In genomic region chr1:205976036-205976435, GRCh38 we compare ENCODE assay signal across 21 cellular contexts. TPM values are rescaled to one million over a fixed set of nuclear protein-coding genes. Genes with fewer than 3 reads are reported as not detected.
"Had no signal": no experiment of that assay in that cellular context is flagged by ENCODE, and none has a peak within 500 bp of the region (broad histone marks: within the 10 kb centered on the region; RNA-seq: fewer than 3 reads in every experiment).

No MANE protein-coding gene starts in this region.

- H3K4me3 ChIP-seq: esophagus muscularis mucosa, ovary, thyroid gland had no signal

- DNase-seq: activated B cell treated with CpG ODN at 0.5 μM for 24 hours; activated CD4-positive, alpha-beta memory T cell treated with anti-CD3 and anti-CD28 coated beads for 36 hours; activated CD4-positive, alpha-beta T cell treated with anti-CD3 and anti-CD28 coated beads for 4 hours; activated naive CD4-positive, alpha-beta T cell treated with Interleukin-2 at 50 U/mL for 16 hours; activated T-cell treated with anti-CD3 and anti-CD28 coated beads, Interleukin-2, amount 50 U/mL, for 1 hour; aorta; effector CD8-positive, alpha-beta T cell; left colon; stimulated activated naive B cell treated with anti-CD40 and anti-IgM and Interleukin-4, amounts not matched to agents 10 μg/mL and 1 μg/mL and 100 μg/mL, for 72 hours; T-cell; T-helper 9 cell had no signal

- H3K27ac ChIP-seq: esophagus muscularis mucosa, ovary had no signal

- H3K4me1 Mint-ChIP-seq: activated B cell treated with CpG ODN at 0.5 μM for 24 hours, T-cell had no signal

- H3K9me3 Mint-ChIP-seq: activated B cell treated with CpG ODN at 0.5 μM for 24 hours; activated CD4-positive, alpha-beta memory T cell treated with anti-CD3 and anti-CD28 coated beads for 36 hours; activated T-helper 17 cell treated with anti-CD3 and anti-CD28 coated beads, Interleukin-2, amount 50 U/mL, for 72 hours; nephron progenitor cell; stimulated activated naive B cell treated with anti-CD40 and anti-IgM and Interleukin-4, amounts not matched to agents 10 μg/mL and 1 μg/mL and 100 μg/mL, for 72 hours; T-cell had no signal

- H3K36me3 ChIP-seq: esophagus muscularis mucosa, ovary, thyroid gland had no signal

- H3K4me3 Mint-ChIP-seq: activated B cell treated with CpG ODN at 0.5 μM for 24 hours; activated CD4-positive, alpha-beta memory T cell treated with anti-CD3 and anti-CD28 coated beads for 36 hours; activated T-helper 17 cell treated with anti-CD3 and anti-CD28 coated beads, Interleukin-2, amount 50 U/mL, for 72 hours; nephron progenitor cell; stimulated activated naive B cell treated with anti-CD40 and anti-IgM and Interleukin-4, amounts not matched to agents 10 μg/mL and 1 μg/mL and 100 μg/mL, for 72 hours; T-cell had no signal

- H3K9me3 ChIP-seq: esophagus muscularis mucosa, ovary, SK-N-SH, thyroid gland had no signal

- H3K27me3 ChIP-seq: ovary, thyroid gland had no signal

- H3K36me3 Mint-ChIP-seq: activated CD4-positive, alpha-beta memory T cell treated with anti-CD3 and anti-CD28 coated beads for 36 hours; stimulated activated naive B cell treated with anti-CD40 and anti-IgM and Interleukin-4, amounts not matched to agents 10 μg/mL and 1 μg/mL and 100 μg/mL, for 72 hours; T-cell had no signal

- H3K27me3 Mint-ChIP-seq: activated T-helper 17 cell treated with anti-CD3 and anti-CD28 coated beads, Interleukin-2, amount 50 U/mL, for 72 hours had no signal

- H3K27ac Mint-ChIP-seq: activated B cell treated with CpG ODN at 0.5 μM for 24 hours; activated CD4-positive, alpha-beta memory T cell treated with anti-CD3 and anti-CD28 coated beads for 36 hours; activated T-helper 17 cell treated with anti-CD3 and anti-CD28 coated beads, Interleukin-2, amount 50 U/mL, for 72 hours; nephron progenitor cell; stimulated activated naive B cell treated with anti-CD40 and anti-IgM and Interleukin-4, amounts not matched to agents 10 μg/mL and 1 μg/mL and 100 μg/mL, for 72 hours; T-cell had no signal

- ATAC-seq: activated T-helper 17 cell treated with anti-CD3 and anti-CD28 coated beads, Interleukin-2, amount 50 U/mL, for 72 hours; left colon; stimulated activated naive B cell treated with anti-CD40 and anti-IgM and Interleukin-4, amounts not matched to agents 10 μg/mL and 1 μg/mL and 100 μg/mL, for 72 hours; T-cell had no signal

RNA-seq across cellular contexts. Expression of gene RAB7B, which starts 27.2 kb away (rescaled TPM):
- total RNA-seq: activated B cell treated with CpG ODN at 0.5 μM for 24 hours; activated CD4-positive, alpha-beta memory T cell treated with anti-CD3 and anti-CD28 coated beads for 36 hours; activated T-helper 17 cell treated with anti-CD3 and anti-CD28 coated beads, Interleukin-2, amount 50 U/mL, for 72 hours; endothelial cell of umbilical vein; lung microvascular endothelial cell had no signal

RNA-seq across cellular contexts. Expression of gene SLC26A9, which starts 32.8 kb away (rescaled TPM):
- total RNA-seq: activated B cell treated with CpG ODN at 0.5 μM for 24 hours; activated CD4-positive, alpha-beta memory T cell treated with anti-CD3 and anti-CD28 coated beads for 36 hours; activated T-helper 17 cell treated with anti-CD3 and anti-CD28 coated beads, Interleukin-2, amount 50 U/mL, for 72 hours; cerebellum; left colon; lung microvascular endothelial cell; myocyte had no signal
- polyA plus RNA-seq: SK-N-SH had no signal

RNA-seq across cellular contexts. Expression of gene CTSE, which starts 47.7 kb away (rescaled TPM):
- total RNA-seq: activated B cell treated with CpG ODN at 0.5 μM for 24 hours; activated CD4-positive, alpha-beta memory T cell treated with anti-CD3 and anti-CD28 coated beads for 36 hours; activated T-helper 17 cell treated with anti-CD3 and anti-CD28 coated beads, Interleukin-2, amount 50 U/mL, for 72 hours; cerebellum; endothelial cell of umbilical vein; lung microvascular endothelial cell; myocyte had no signal
- polyA plus RNA-seq: SK-N-SH had no signal
